ENCODE assay signal across 3 cellular contexts in the genomic region with DNA sequence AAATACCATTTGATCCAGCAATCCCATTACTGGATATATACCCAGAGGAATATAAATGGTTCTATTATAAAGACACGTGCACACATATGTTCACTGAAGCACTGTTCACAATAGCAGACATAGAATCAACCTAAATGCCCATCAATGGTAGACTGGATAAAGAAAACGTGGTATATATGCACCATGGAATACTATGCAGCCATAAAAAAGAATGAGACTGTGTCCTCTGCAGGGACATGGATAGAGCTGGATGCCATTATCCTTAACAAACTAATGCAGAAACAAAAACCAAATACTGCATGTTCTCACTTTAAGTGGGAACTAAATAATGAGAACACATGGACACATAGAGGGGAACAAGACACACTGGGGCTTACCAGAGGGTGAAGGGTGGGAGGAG.
TF ChIP-seq lines count a peak whose summit lies in the region.

No MANE protein-coding gene starts in this region.

TF ChIP-seq in HEK293, 187 proteins besides CTCF, POLR2A, EP300 and RAD21:
- no peak for TF ChIP-seq KLF1 (tag by site-specific recombination; IDR thresholded peaks at IDR 0.05)
- TF ChIP-seq ZNF146 (tag by site-specific recombination; IDR thresholded peaks at IDR 0.05), result peak; percentile 77; the same call in 1 of the 2 replicates
TF ChIP-seq in HEK293: peak in this region for 1.

TF ChIP-seq in K562, 482 proteins besides CTCF, POLR2A, EP300 and RAD21:
- no peak for TF ChIP-seq HSF4 (CRISPR knock-in tag; IDR thresholded peaks at IDR 0.05; ENCODE audit: borderline replicate concordance)
- TF ChIP-seq ZNF146 (CRISPR knock-in tag; IDR thresholded peaks at IDR 0.05; ENCODE audit: unreplicated experiment), result peak; percentile 86
TF ChIP-seq in K562: peak in this region for 1.

TF ChIP-seq in HEK293T, 16 proteins besides CTCF, POLR2A, EP300 and RAD21 (continued from another document):
- TF ChIP-seq L3MBTL2 (conservative IDR thresholded peaks at IDR 0.05) (no peak), TARDBP (IDR thresholded peaks at IDR 0.05) (no peak), ARNT (IDR thresholded peaks at IDR 0.05) (no peak), CTBP1 (IDR thresholded peaks at IDR 0.05; ENCODE audit: borderline replicate concordance) (no peak), FOXA1 (IDR thresholded peaks at IDR 0.05) (no peak), BHLHE40 (IDR thresholded peaks at IDR 0.05; ENCODE audit: borderline replicate concordance) (no peak), FOXK2 (IDR thresholded peaks at IDR 0.05) (no peak), ELF4 (IDR thresholded peaks at IDR 0.05) (no peak), FOXM1 (IDR thresholded peaks at IDR 0.05; ENCODE audit: borderline replicate concordance) (no peak), NFRKB (IDR thresholded peaks at IDR 0.05) (no peak), HDGF (IDR thresholded peaks at IDR 0.05; ENCODE audit: borderline replicate concordance) (no peak), ZNF384 (IDR thresholded peaks at IDR 0.05) (no peak), LEF1 (IDR thresholded peaks at IDR 0.05; ENCODE audit: borderline replicate concordance) (no peak)
- TF ChIP-seq, protein P1, sequence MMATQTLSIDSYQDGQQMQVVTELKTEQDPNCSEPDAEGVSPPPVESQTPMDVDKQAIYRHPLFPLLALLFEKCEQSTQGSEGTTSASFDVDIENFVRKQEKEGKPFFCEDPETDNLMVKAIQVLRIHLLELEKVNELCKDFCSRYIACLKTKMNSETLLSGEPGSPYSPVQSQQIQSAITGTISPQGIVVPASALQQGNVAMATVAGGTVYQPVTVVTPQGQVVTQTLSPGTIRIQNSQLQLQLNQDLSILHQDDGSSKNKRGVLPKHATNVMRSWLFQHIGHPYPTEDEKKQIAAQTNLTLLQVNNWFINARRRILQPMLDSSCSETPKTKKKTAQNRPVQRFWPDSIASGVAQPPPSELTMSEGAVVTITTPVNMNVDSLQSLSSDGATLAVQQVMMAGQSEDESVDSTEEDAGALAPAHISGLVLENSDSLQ (IDR thresholded peaks at IDR 0.05), result no peak
